7 cellular contexts compared by ENCODE assay signal in the genomic region with DNA sequence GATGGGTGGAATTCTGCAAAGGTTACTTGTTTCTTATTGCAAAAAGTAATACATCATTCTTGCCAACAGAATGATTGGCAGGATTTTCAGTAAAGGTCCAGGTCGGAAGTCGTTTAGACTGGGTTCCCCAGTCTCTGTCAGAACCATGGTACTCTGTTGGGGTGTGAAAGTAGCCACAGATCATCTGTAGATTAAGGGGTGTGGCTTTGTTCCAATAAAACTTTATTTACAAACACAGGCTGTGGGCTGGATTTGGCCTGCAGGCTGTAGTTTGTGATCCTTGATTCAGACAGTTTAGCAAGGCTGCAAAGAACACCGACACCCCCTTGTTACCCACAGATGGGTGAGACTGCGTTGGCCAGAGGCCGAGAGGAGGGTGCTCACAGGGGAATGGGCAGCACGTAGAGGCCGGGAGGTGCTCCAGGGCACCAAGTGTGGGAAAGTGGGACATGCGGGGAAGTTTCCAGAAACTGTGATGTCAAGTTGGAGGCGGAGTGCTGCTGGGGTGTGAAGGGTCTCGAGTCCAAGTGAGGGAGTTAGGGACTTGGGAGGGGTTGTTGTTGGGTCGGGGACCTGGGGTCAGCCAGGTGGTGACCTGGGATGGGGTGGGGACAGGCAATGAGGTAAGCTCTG. TPM values are rescaled to one million over a fixed set of nuclear protein-coding genes. Genes with fewer than 3 reads are reported as not detected.
"Had no signal": no experiment of that assay in that cellular context is flagged by ENCODE, and none has a peak within 500 bp of the region (broad histone marks: within the 10 kb centered on the region; RNA-seq: fewer than 3 reads in every experiment).

No MANE protein-coding gene starts in this region.

RNA-seq across cellular contexts. Expression of a gene that starts 18.5 kb away (rescaled TPM):
- total RNA-seq: endothelial cell of umbilical vein, epithelial cell of proximal tubule, foreskin keratinocyte, left lobe of liver, mononuclear cell, natural killer cell had no signal
- polyA plus RNA-seq: endothelial cell of umbilical vein, foreskin keratinocyte, neural cell had no signal
